In the genomic region with DNA sequence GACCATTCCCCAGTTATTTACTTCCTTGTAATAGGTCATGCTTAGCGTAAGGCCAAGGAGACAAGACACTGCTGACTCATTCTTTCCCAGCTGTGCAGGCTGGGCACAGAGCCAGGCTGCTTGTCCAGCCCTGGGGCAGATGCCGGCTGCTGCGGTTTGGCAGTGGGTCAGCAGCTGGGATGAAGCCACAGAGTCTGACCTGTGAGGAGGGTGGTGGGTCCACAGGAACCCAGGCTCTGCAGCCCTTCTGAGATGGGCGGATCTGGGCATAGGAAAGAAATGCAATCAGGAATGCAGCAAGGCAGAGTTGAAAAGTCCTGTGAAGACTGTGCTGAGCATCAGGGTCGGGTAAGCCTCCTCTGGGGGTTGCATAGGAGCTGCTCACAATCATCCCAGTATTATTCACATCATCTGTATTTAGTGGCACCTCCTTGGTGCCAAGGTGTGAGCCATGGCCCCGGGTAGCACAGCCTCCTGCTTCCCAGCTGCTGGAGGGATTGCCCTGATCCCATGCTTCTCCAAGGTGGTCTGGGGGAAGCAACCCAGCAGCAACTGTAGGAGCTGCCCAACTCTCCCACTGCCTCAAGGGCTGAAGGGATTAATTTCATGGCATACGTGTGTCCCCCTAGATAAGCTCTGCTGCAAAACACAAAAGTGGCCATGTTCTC, we compare ENCODE assay signal across 9 cellular contexts.
DNase-seq lines count a peak whose midpoint lies in the region; ATAC-seq and TF ChIP-seq lines count a peak whose summit lies in the region.
"Had no signal": no experiment of that assay in that cellular context is flagged by ENCODE, and none has a peak within 500 bp of the region (broad histone marks: within the 10 kb centered on the region; RNA-seq: fewer than 3 reads in every experiment).

No MANE protein-coding gene starts in this region.

- H3K27ac Mint-ChIP-seq in activated T-cell treated with anti-CD3 and anti-CD28 coated beads, Interleukin-2, amount 50 U/mL, for 24 hours = no peak overlapping the region
- H3K27ac Mint-ChIP-seq: T-helper 1 cell treated with Interleukin-12 subunit alpha and Interleukin-12 subunit beta and Interleukin-4 antibody, amounts not matched to agents 30 μg/mL and 1 μg/mL, for 36 hours had no signal

- TF ChIP-seq CTCF in GM12865 (IDR thresholded peaks at IDR 0.05; ENCODE audit: insufficient read depth, low read depth, low read length, missing control alignments) = no peak

- no peaks in the 10 kb centered on the region for H3K36me3 Mint-ChIP-seq in activated T-cell treated with anti-CD3 and anti-CD28 coated beads, Interleukin-2, amount 50 U/mL, for 24 hours (ENCODE audit: low read depth)

- no peak overlapping the region for H3K4me3 ChIP-seq in GM12865 (ENCODE audit: low read depth, low read length)

- H3K27me3 Mint-ChIP-seq in activated T-cell treated with anti-CD3 and anti-CD28 coated beads, Interleukin-2, amount 50 U/mL, for 24 hours = no peaks in the 10 kb centered on the region

- ATAC-seq in HG02642 (IDR thresholded peaks at IDR 0.05; ENCODE audit: poor library complexity, unreplicated experiment) (peak; percentile 59), HG02610 (IDR thresholded peaks at IDR 0.05; ENCODE audit: unreplicated experiment) (no peak)

- DNase-seq in GM12865 (ENCODE audit: low read depth) (peak; percentile 63), NCI-H510A treated with DMSO at 0.1 percent for 48 hours (lab: John Stamatoyannopoulos, UW) (peak; percentile 34), epidermal melanocyte (ENCODE audit: insufficient read length, low spot score) (peak; percentile 89), midbrain (lab: John Stamatoyannopoulos, UW) (peak; percentile 89), cerebellar cortex (ENCODE audit: low spot score) (no peak)
- DNase-seq in activated T-cell treated with anti-CD3 and anti-CD28 coated beads, Interleukin-2, amount 50 U/mL, for 24 hours = no peak

- H3K4me1 Mint-ChIP-seq in activated T-cell treated with anti-CD3 and anti-CD28 coated beads, Interleukin-2, amount 50 U/mL, for 24 hours (ENCODE audit: low read depth) = no peaks in the 10 kb centered on the region

- no peaks in the 10 kb centered on the region for H3K9me3 Mint-ChIP-seq in activated T-cell treated with anti-CD3 and anti-CD28 coated beads, Interleukin-2, amount 50 U/mL, for 24 hours
- H3K9me3 Mint-ChIP-seq: T-helper 1 cell treated with Interleukin-12 subunit alpha and Interleukin-12 subunit beta and Interleukin-4 antibody, amounts not matched to agents 30 μg/mL and 1 μg/mL, for 36 hours had no signal

- H3K4me3 Mint-ChIP-seq in activated T-cell treated with anti-CD3 and anti-CD28 coated beads, Interleukin-2, amount 50 U/mL, for 24 hours = no peak overlapping the region
- H3K4me3 Mint-ChIP-seq: T-helper 1 cell treated with Interleukin-12 subunit alpha and Interleukin-12 subunit beta and Interleukin-4 antibody, amounts not matched to agents 30 μg/mL and 1 μg/mL, for 36 hours had no signal

Comparison
In these comparisons a context has a peak if more than half of its experiments do, and no peak if none do; other contexts are left out.
1. DNase-seq: peak in GM12865 (single experiment), NCI-H510A treated with DMSO at 0.1 percent for 48 hours (single experiment), epidermal melanocyte (single experiment) and midbrain (single experiment); none in activated T-cell treated with anti-CD3 and anti-CD28 coated beads, Interleukin-2, amount 50 U/mL, for 24 hours (single experiment) and cerebellar cortex (single experiment).